ENCODE assay signal across 26 cellular contexts in the genomic region with DNA sequence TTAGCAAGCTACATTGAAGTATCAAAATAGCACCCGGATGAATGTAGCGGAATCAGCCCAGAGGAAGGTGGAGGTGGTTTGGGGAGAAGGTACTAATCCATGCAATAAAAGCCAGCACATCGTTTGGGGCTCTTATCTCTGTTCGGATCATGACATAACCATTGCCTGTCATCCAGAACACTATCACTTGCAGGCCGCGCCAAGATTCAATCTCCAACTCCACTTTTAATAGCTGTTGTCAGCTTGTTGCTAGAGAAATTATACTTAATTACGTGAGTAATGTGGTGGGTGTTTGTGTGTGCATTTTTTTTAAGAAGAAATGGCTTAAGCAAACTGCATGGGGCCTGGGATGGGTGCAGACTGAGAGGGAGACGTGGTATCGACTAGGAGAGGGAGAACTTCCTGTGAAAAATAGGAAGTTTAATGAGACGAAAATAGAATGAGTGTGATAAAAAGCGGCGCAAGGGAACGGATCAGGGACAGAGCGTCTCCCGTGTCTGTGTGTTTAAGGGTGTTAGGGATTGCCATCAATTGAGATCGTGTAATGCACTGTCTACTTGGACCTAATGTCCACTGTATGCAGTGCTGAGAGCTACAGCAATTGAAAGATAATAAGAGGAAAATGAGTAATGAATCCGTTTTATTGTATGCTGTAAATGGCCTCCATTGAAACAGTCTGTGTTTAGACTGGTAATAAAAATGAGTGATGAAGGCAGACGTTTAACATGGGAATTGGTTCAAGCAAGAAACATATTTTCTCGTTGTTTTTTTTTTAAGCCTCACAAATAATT. TPM values are rescaled to one million over a fixed set of nuclear protein-coding genes. Genes with fewer than 3 reads are reported as not detected.
DNase-seq lines count a peak whose midpoint lies in the region; ATAC-seq, FAIRE-seq and TF ChIP-seq lines count a peak whose summit lies in the region.
"Had no signal": no experiment of that assay in that cellular context is flagged by ENCODE, and none has a peak within 500 bp of the region (broad histone marks: within the 10 kb centered on the region; RNA-seq: fewer than 3 reads in every experiment).

No MANE protein-coding gene starts in this region.

- H3K9me3 Mint-ChIP-seq in HFFc6: peaks cover 9% of the 10 kb centered on the region; the same call in 1 of the 2 replicates
- H3K9me3 Mint-ChIP-seq: activated T-helper 1 cell treated with anti-CD3 and anti-CD28 coated beads, Interleukin-12 subunit alpha, Interleukin-12 subunit beta, Interleukin-2, Interleukin-4 antibody, amounts not matched to agents 30 ng/mL and 10 ng/mL and 1 ng/mL, durations not matched to agents 14 hours and 24 hours and 36 hours; CD8-positive, alpha-beta T cell had no signal

- H3K27me3 ChIP-seq in A673 (replicated peaks; ENCODE audit: insufficient read depth, low read depth, low read length, poor library complexity) (peaks cover 24% of the 10 kb centered on the region), thyroid gland (no peaks in the 10 kb centered on the region)

- H3K4me1 Mint-ChIP-seq in HFFc6 (ENCODE audit: low read depth): no peaks in the 10 kb centered on the region

- no peak overlapping the region for H3K27ac Mint-ChIP-seq in HFFc6
- H3K27ac Mint-ChIP-seq: activated naive CD8-positive, alpha-beta T cell treated with anti-CD3 and anti-CD28 coated beads, Interleukin-2, amount 10 ng/mL, durations not matched to agents 7 days and 5 days; activated T-helper 1 cell treated with anti-CD3 and anti-CD28 coated beads, Interleukin-12 subunit alpha, Interleukin-12 subunit beta, Interleukin-2, Interleukin-4 antibody, amounts not matched to agents 30 ng/mL and 10 ng/mL and 1 ng/mL, durations not matched to agents 14 hours and 24 hours and 36 hours; CD8-positive, alpha-beta T cell had no signal

- POLR2A ChIA-PET in A673 (lab: Charles Lee; ENCODE audit: low non-redundant PET): no interaction called here

- H3K27ac ChIP-seq in A673 (ENCODE audit: low read depth, low read length, poor library complexity, severe bottlenecking) (no peak overlapping the region), thyroid gland (no peak overlapping the region)
- H3K27ac ChIP-seq: epithelial cell of prostate, gastroesophageal sphincter, KMS-11, right atrium auricular region, tibial nerve had no signal

- FAIRE-seq in endometrium (lab: Jason Lieb, UNC): peak; percentile 55

- H3K4me3 ChIP-seq in A673 (ENCODE audit: low read depth, low read length, poor library complexity, severe bottlenecking) (no peak overlapping the region), thyroid gland (replicated peaks in 1 of 3) (no peak overlapping the region)
- H3K4me3 ChIP-seq: gastroesophageal sphincter, right atrium auricular region, tibial nerve had no signal

- no peak for ATAC-seq in GM18505 (IDR thresholded peaks at IDR 0.05; ENCODE audit: unreplicated experiment)
- no peak for ATAC-seq in GM18870 (IDR thresholded peaks at IDR 0.05; ENCODE audit: unreplicated experiment)
- ATAC-seq: CD8-positive, alpha-beta T cell; gastroesophageal sphincter; left colon had no signal

- intact Hi-C loops in A673 (cut with micrococcal nuclease; ENCODE audit: unreplicated experiment): no loop called here
- intact Hi-C loops in thyroid gland (cut with DNase I): no loop called here

- no peaks in the 10 kb centered on the region for H3K36me3 ChIP-seq in A673 (ENCODE audit: insufficient read depth, low read length, poor library complexity, severe bottlenecking)
- H3K36me3 ChIP-seq in thyroid gland: no peaks in the 10 kb centered on the region
- H3K36me3 ChIP-seq: gastroesophageal sphincter, right atrium auricular region, tibial nerve had no signal

- WGBS in thyroid gland, 2 donors: 70 to 77% methylated on average over 19 of the region's 19 CpGs

- H3K4me1 ChIP-seq in A673 (ENCODE audit: insufficient read depth, low read length, poor library complexity, severe bottlenecking) (peaks cover 6% of the 10 kb centered on the region), thyroid gland (no peaks in the 10 kb centered on the region)
- H3K4me1 ChIP-seq: right atrium auricular region had no signal

- no TSS peak for BruUV-seq in A673 (replicated peaks; lab: Mats Ljungman, UMichigan)

- TF ChIP-seq POLR2A in GM18505 (IDR thresholded peaks at IDR 0.05; ENCODE audit: borderline replicate concordance, extremely low read depth, insufficient read depth, insufficient read length) (no peak), thyroid gland (IDR thresholded peaks at IDR 0.05) (no peak)

- CTCF ChIA-PET in A673 (lab: Charles Lee): no interaction called here

- DNase-seq in A673 (ENCODE audit: low spot score) (peak; percentile 24), GM04504 (ENCODE audit: low read depth) (peak; percentile 32), NOMO-1 treated with DMSO at 0.1 percent for 48 hours (lab: John Stamatoyannopoulos, UW; ENCODE audit: unreplicated experiment) (peak; percentile 54), HFFc6 (no peak), thyroid gland (no peak)
- DNase-seq: ACHN; activated CD8-positive, alpha-beta memory T cell treated with anti-CD3 and anti-CD28 coated beads for 24 hours; activated naive CD8-positive, alpha-beta T cell treated with anti-CD3 and anti-CD28 coated beads, Interleukin-2, amount 10 ng/mL, durations not matched to agents 7 days and 5 days; CD8-positive, alpha-beta T cell; cortex of kidney; left colon; NCI-H1436; NCI-H2227 treated with DMSO at 0.1 percent for 48 hours; NK-92 treated with Interleukin-12 subunit alpha and Interleukin-12 subunit beta, amount 100 ng/mL, for 24 hours; Right ventricle myocardium superior; stimulated activated naive CD4-positive, alpha-beta T cell; T-helper 2 cell had no signal

- H3K36me3 Mint-ChIP-seq in HFFc6 (ENCODE audit: low read depth): no peaks in the 10 kb centered on the region
- H3K36me3 Mint-ChIP-seq: CD8-positive, alpha-beta T cell had no signal

- peaks cover 4% of the 10 kb centered on the region; the same call in 1 of the 2 replicates for H3K27me3 Mint-ChIP-seq in HFFc6 (ENCODE audit: insufficient read depth)

- TF ChIP-seq CTCF in A673 (conservative IDR thresholded peaks at IDR 0.05; ENCODE audit: low read depth, low read length) (no peak), HFFc6 (IDR thresholded peaks at IDR 0.05) (no peak), thyroid gland (IDR thresholded peaks at IDR 0.05) (no peak)

- no peak overlapping the region for H3K4me3 Mint-ChIP-seq in HFFc6
- H3K4me3 Mint-ChIP-seq: activated naive CD8-positive, alpha-beta T cell treated with anti-CD3 and anti-CD28 coated beads, Interleukin-2, amount 10 ng/mL, durations not matched to agents 7 days and 5 days; activated T-helper 1 cell treated with anti-CD3 and anti-CD28 coated beads, Interleukin-12 subunit alpha, Interleukin-12 subunit beta, Interleukin-2, Interleukin-4 antibody, amounts not matched to agents 30 ng/mL and 10 ng/mL and 1 ng/mL, durations not matched to agents 14 hours and 24 hours and 36 hours; CD8-positive, alpha-beta T cell had no signal

- H3K9me3 ChIP-seq in A673 (ENCODE audit: low read depth, low read length, poor library complexity, severe bottlenecking): no peaks in the 10 kb centered on the region
- no peaks in the 10 kb centered on the region for H3K9me3 ChIP-seq in thyroid gland
- H3K9me3 ChIP-seq: gastroesophageal sphincter, right atrium auricular region, tibial nerve had no signal

RNA-seq across cellular contexts. Expression of a gene that starts 27.6 kb away (rescaled TPM):
- total RNA-seq in A673 (2021) (8.2 and 11.8 TPM in 2 replicates), thyroid gland (10 to 100 TPM in 2 of 4 donors, 1 to 10 TPM in 2; 7.1 to 13.2 (median 9.0) TPM)
- under 1 TPM; 0.03 to 0.12 (median 0.06) TPM for total RNA-seq in HFFc6 (2021; fragmentation: NEBNext Ultra II Directional; extraction: Animal tissue kit (Norgen Biotek cat#: 25700))

Comparison
In these comparisons a context has a peak if more than half of its experiments do, and no peak if none do; other contexts are left out.
1. DNase-seq: peak in A673 (single experiment), GM04504 (single experiment) and NOMO-1 treated with DMSO at 0.1 percent for 48 hours (single experiment); none in HFFc6 (single experiment) and thyroid gland (0 of 2).